ENCODE assay signal across 7 cellular contexts in the genomic region with DNA sequence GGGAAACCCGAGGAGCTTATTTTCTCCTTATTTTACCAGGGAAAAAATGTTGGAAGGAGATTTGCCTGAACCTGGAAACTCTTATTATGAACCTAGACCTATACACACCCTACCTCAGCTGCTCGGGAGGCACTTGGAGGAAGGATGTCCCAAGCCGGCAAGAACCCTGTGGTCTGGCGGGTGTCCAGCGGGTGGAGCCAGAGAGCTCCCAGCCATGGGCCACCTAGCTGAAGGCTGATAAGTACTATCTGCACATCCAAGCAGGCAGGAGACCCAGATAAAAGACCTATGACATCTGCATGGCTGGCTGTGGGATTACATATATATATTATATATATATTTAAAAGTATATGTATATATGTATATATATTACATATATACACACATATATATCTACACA. TPM values are rescaled to one million over a fixed set of nuclear protein-coding genes. Genes with fewer than 3 reads are reported as not detected.
DNase-seq lines count a peak whose midpoint lies in the region; ATAC-seq and TF ChIP-seq lines count a peak whose summit lies in the region.

No MANE protein-coding gene starts in this region.

- no peak overlapping the region for H2AFZ ChIP-seq in SU-DHL-6 (ENCODE audit: low read depth, low read length, severe bottlenecking)
- H2AFZ ChIP-seq in smooth muscle cell (ENCODE audit: low read depth), result no peak overlapping the region

- ATAC-seq in HG02678 (IDR thresholded peaks at IDR 0.05; ENCODE audit: unreplicated experiment), result peak; percentile 92
- peak in 7 of 8 donors; percentile 68 to 87 (median 80) for ATAC-seq in heart right ventricle

- H3K9ac ChIP-seq in SU-DHL-6 (ENCODE audit: low read length), result no peak overlapping the region
- no peak overlapping the region for H3K9ac ChIP-seq in smooth muscle cell (ENCODE audit: low read depth)

- in situ Hi-C loops in GM13977 (cut with MboI; ENCODE audit: low pct_unique_long_range_greater_than_20kb, low sequenced_read_pairs, unreplicated experiment), result no loop called here

- H3K27ac ChIP-seq in SU-DHL-6 (ENCODE audit: low read depth, low read length) (no peak overlapping the region), heart right ventricle (no peak overlapping the region), smooth muscle cell (ENCODE audit: low read depth) (no peak overlapping the region)

- H3K9me3 ChIP-seq in SU-DHL-6 (ENCODE audit: insufficient read depth, low read length), result no peaks in the 10 kb centered on the region
- H3K9me3 ChIP-seq in heart right ventricle, result no peaks in the 10 kb centered on the region
- no peaks in the 10 kb centered on the region for H3K9me3 ChIP-seq in smooth muscle cell (replicated peaks; ENCODE audit: low read depth)

- H3K4me1 Mint-ChIP-seq in activated naive CD8-positive, alpha-beta T cell treated with anti-CD3 and anti-CD28 coated beads for 36 hours, result no peaks in the 10 kb centered on the region

- no peaks in the 10 kb centered on the region for H3K36me3 Mint-ChIP-seq in activated naive CD8-positive, alpha-beta T cell treated with anti-CD3 and anti-CD28 coated beads for 36 hours

- no peak overlapping the region for H3K4me3 Mint-ChIP-seq in activated naive CD8-positive, alpha-beta T cell treated with anti-CD3 and anti-CD28 coated beads for 36 hours

- 0 to 2% methylated on average over 5 of the region's 5 CpGs for WGBS in heart right ventricle, 2 donors
- WGBS in smooth muscle cell (ENCODE audit: low lambda C conversion rate), result 4% methylated on average over 5 of the region's 5 CpGs

- TF ChIP-seq CTCF in GM13977 (IDR thresholded peaks at IDR 0.05; ENCODE audit: extremely low read depth, insufficient read depth, missing control alignments), result peak; percentile 90
- peak; percentile 94 for TF ChIP-seq CTCF in SU-DHL-6 (IDR thresholded peaks at IDR 0.05; ENCODE audit: insufficient read depth, low read length, poor library complexity, severe bottlenecking)
- TF ChIP-seq CTCF in heart right ventricle (IDR thresholded peaks at IDR 0.05), result peak; percentile 42 to 86 (median 75)
- TF ChIP-seq CTCF in smooth muscle cell (IDR thresholded peaks at IDR 0.05; ENCODE audit: borderline replicate concordance, insufficient read depth, poor library complexity, severe bottlenecking), result peak; percentile 93

- no peaks in the 10 kb centered on the region for H3K79me2 ChIP-seq in SU-DHL-6 (ENCODE audit: insufficient read depth, low read length)
- H3K79me2 ChIP-seq in smooth muscle cell (ENCODE audit: low read depth), result no peaks in the 10 kb centered on the region

- no peaks in the 10 kb centered on the region for H3K9me2 ChIP-seq in SU-DHL-6 (replicated peaks; ENCODE audit: insufficient read depth, low read length)

- H3K4me1 ChIP-seq in heart right ventricle, result peaks cover 0 to 5% (median 0%) of the 10 kb centered on the region in 9 donors
- no peaks in the 10 kb centered on the region for H3K4me1 ChIP-seq in smooth muscle cell (ENCODE audit: low read depth)

- no peaks in the 10 kb centered on the region for H3K9me3 Mint-ChIP-seq in activated naive CD8-positive, alpha-beta T cell treated with anti-CD3 and anti-CD28 coated beads for 36 hours

- H3K36me3 ChIP-seq in SU-DHL-6 (ENCODE audit: low read length) (no peaks in the 10 kb centered on the region), heart right ventricle (no peaks in the 10 kb centered on the region), smooth muscle cell (ENCODE audit: low read depth) (no peaks in the 10 kb centered on the region)

- H3K27me3 ChIP-seq in SU-DHL-6 (ENCODE audit: low read length) (no peaks in the 10 kb centered on the region; the same call in 1 of the 2 replicates), heart right ventricle (peaks cover 0 to 18% (median 4%) of the 10 kb centered on the region in 7 donors), smooth muscle cell (ENCODE audit: low read depth) (no peaks in the 10 kb centered on the region)

- H4K20me1 ChIP-seq in SU-DHL-6 (ENCODE audit: low read depth, low read length), result no peaks in the 10 kb centered on the region
- no peaks in the 10 kb centered on the region for H4K20me1 ChIP-seq in smooth muscle cell (ENCODE audit: low read depth)

- intact Hi-C loops in heart right ventricle (cut with DNase I), result loop anchor here in 9 of 10 donors (2.0 to 10.0 kb wide), 6 partner anchors 62 to 122 kb away; no protein-coding TSS in a partner anchor

- H3K27ac Mint-ChIP-seq in activated naive CD8-positive, alpha-beta T cell treated with anti-CD3 and anti-CD28 coated beads for 36 hours, result no peak overlapping the region

- H3K4me2 ChIP-seq in SU-DHL-6 (ENCODE audit: low read depth, low read length, poor library complexity, severe bottlenecking) (no peak overlapping the region), smooth muscle cell (no peak overlapping the region)

- H3F3A ChIP-seq in SU-DHL-6 (ENCODE audit: insufficient read depth) (no peaks in the 10 kb centered on the region), smooth muscle cell (ENCODE audit: low read depth) (no peaks in the 10 kb centered on the region)

- H3K4me3 ChIP-seq in SU-DHL-6 (ENCODE audit: insufficient read depth, low read length, poor library complexity, severe bottlenecking) (no peak overlapping the region), heart right ventricle (no peak overlapping the region), smooth muscle cell (no peak overlapping the region)

- peaks cover 7% of the 10 kb centered on the region for H3K27me3 Mint-ChIP-seq in activated naive CD8-positive, alpha-beta T cell treated with anti-CD3 and anti-CD28 coated beads for 36 hours

- DNase-seq in GM13977 (ENCODE audit: low spot score) (peak; percentile 78), NCI-H1105 treated with DMSO at 0.1 percent for 48 hours (lab: John Stamatoyannopoulos, UW) (peak; percentile 74), heart right ventricle (peak; percentile 71 to 79), smooth muscle cell (lab: John Stamatoyannopoulos, UW; ENCODE audit: unreplicated experiment) (peak; percentile 19)
- peak; percentile 75 for DNase-seq in activated naive CD8-positive, alpha-beta T cell treated with anti-CD3 and anti-CD28 coated beads for 36 hours

RNA-seq across cellular contexts. Expression of a gene that starts 1.1 kb away (rescaled TPM):
- 1 to 10 TPM; 1.1 to 1.4 TPM for total RNA-seq in activated naive CD8-positive, alpha-beta T cell treated with anti-CD3 and anti-CD28 coated beads for 36 hours
- total RNA-seq in heart right ventricle, result 10 to 100 TPM in 8 of 10 donors, 1 to 10 TPM in 2; 5.7 to 29.7 (median 12.7) TPM
- polyA plus RNA-seq in heart right ventricle, result 10 to 100 TPM in 1 of 2 donors, 1 to 10 TPM in 1; 5.6 to 20.4 TPM
- total RNA-seq in smooth muscle cell, result 24.7 and 37.9 TPM in 2 replicates
- polyA plus RNA-seq in smooth muscle cell, result 13.6 and 20.0 TPM in 2 replicates

Comparison
In these comparisons a context has a peak if more than half of its experiments do, and no peak if none do; other contexts are left out.
1. DNase-seq: peak in every context shown above with its lines; median percentile 78 in GM13977; 75 in activated naive CD8-positive, alpha-beta T cell treated with anti-CD3 and anti-CD28 coated beads for 36 hours; 75 in heart right ventricle; 74 in NCI-H1105 treated with DMSO at 0.1 percent for 48 hours; 19 in smooth muscle cell.